ENCODE assay signal across 3 cellular contexts in genomic region chr1:27001570-27002360, GRCh38.
TF ChIP-seq lines count a peak whose summit lies in the region.

No MANE protein-coding gene starts in this region.

TF ChIP-seq in IMR-90, 13 proteins besides CTCF, POLR2A, EP300 and RAD21:
- TF ChIP-seq CEBPB (IDR thresholded peaks at IDR 0.05; ENCODE audit: low read depth, low read length) (no peak), MXI1 (IDR thresholded peaks at IDR 0.05; ENCODE audit: borderline replicate concordance, low read depth, low read length) (no peak), RFX5 (IDR thresholded peaks at IDR 0.05; ENCODE audit: low read depth, low read length) (no peak), NFE2L2 (IDR thresholded peaks at IDR 0.05; ENCODE audit: low read depth, low read length) (no peak), SMC3 (IDR thresholded peaks at IDR 0.05; ENCODE audit: low read depth, low read length) (no peak), BHLHE40 (IDR thresholded peaks at IDR 0.05; ENCODE audit: low read depth, low read length) (no peak), CHD1 (IDR thresholded peaks at IDR 0.05; ENCODE audit: low read depth, low read length) (no peak), RCOR1 (IDR thresholded peaks at IDR 0.05; ENCODE audit: insufficient replicate concordance, low read length) (no peak), MAZ (IDR thresholded peaks at IDR 0.05; ENCODE audit: borderline replicate concordance, low read depth, low read length) (no peak), MAFK (IDR thresholded peaks at IDR 0.05; ENCODE audit: low read depth, low read length) (no peak), ELK1 (IDR thresholded peaks at IDR 0.05; ENCODE audit: borderline replicate concordance, low read depth, low read length) (no peak), USF2 (IDR thresholded peaks at IDR 0.05; ENCODE audit: low read depth, low read length) (no peak), FOS (IDR thresholded peaks at IDR 0.05; ENCODE audit: low read depth, low read length) (no peak)

TF ChIP-seq in K562, 482 proteins besides CTCF, POLR2A, EP300 and RAD21:
- no peak for TF ChIP-seq FOXP1 (CRISPR knock-in tag; IDR thresholded peaks at IDR 0.05)
- TF ChIP-seq CBFA2T3 (IDR thresholded peaks at IDR 0.05): no peak
- 0 out of 2 replicates have a peak, but pooled peaks have one; percentile 27 for TF ChIP-seq SPI1 (IDR thresholded peaks at IDR 0.05; ENCODE audit: borderline replicate concordance, low read depth, low read length)
- no peak for TF ChIP-seq EP400 (IDR thresholded peaks at IDR 0.05)
- TF ChIP-seq ZSCAN29 (IDR thresholded peaks at IDR 0.05): no peak

TF ChIP-seq in liver, 16 proteins besides CTCF, POLR2A, EP300 and RAD21:
- TF ChIP-seq RXRA (IDR thresholded peaks at IDR 0.05) (no peak), SP1 (IDR thresholded peaks at IDR 0.05) (peak; percentile 10)
